Comparison of ENCODE assay signal across 13 cellular contexts in genomic region chr1:28143496-28144202, GRCh38. TPM values are rescaled to one million over a fixed set of nuclear protein-coding genes. Genes with fewer than 3 reads are reported as not detected.
DNase-seq lines count a peak whose midpoint lies in the region; ATAC-seq and TF ChIP-seq lines count a peak whose summit lies in the region.
"Had no signal": no experiment of that assay in that cellular context is flagged by ENCODE, and none has a peak within 500 bp of the region (broad histone marks: within the 10 kb centered on the region; RNA-seq: fewer than 3 reads in every experiment).

No MANE protein-coding gene starts in this region.

- H3K27ac Mint-ChIP-seq in stimulated activated naive CD8-positive, alpha-beta T cell treated with anti-CD3 and anti-CD28 coated beads, Interleukin-15, amount 100 ng/mL, for 72 hours, result peak overlapping the region; percentile 91 to 99
- peak overlapping the region; percentile 53 for H3K27ac Mint-ChIP-seq in memory B cell

- H3K9me3 ChIP-seq in OCI-LY7 (ENCODE audit: low read length) (no peaks in the 10 kb centered on the region), heart left ventricle (no peaks in the 10 kb centered on the region)
- H3K9me3 ChIP-seq: HAP-1 had no signal

- intact Hi-C loops in OCI-LY7 (cut with micrococcal nuclease; ENCODE audit: unreplicated experiment), result no loop called here
- intact Hi-C loops in heart left ventricle (cut with DNase I), result no loop called here

- H3K4me3 ChIP-seq in OCI-LY7 (ENCODE audit: low read depth, low read length, poor library complexity, severe bottlenecking) (no peak overlapping the region), heart left ventricle (no peak overlapping the region)
- H3K4me3 ChIP-seq: HAP-1 had no signal

- H3K36me3 Mint-ChIP-seq in memory B cell, result no peaks in the 10 kb centered on the region

- H3K4me1 Mint-ChIP-seq in stimulated activated naive CD8-positive, alpha-beta T cell treated with anti-CD3 and anti-CD28 coated beads, Interleukin-15, amount 100 ng/mL, for 72 hours, result peaks cover 23% of the 10 kb centered on the region
- H3K4me1 Mint-ChIP-seq in memory B cell, result peaks cover 29% of the 10 kb centered on the region

- TF ChIP-seq CTCF in OCI-LY7 (conservative IDR thresholded peaks at IDR 0.05; ENCODE audit: low read length) (no peak), omental fat pad (IDR thresholded peaks at IDR 0.05) (no peak), heart left ventricle (IDR thresholded peaks at IDR 0.05) (no peak)

- no peaks in the 10 kb centered on the region for H3K27me3 ChIP-seq in heart left ventricle

- ATAC-seq in stimulated activated naive CD8-positive, alpha-beta T cell treated with anti-CD3 and anti-CD28 coated beads, Interleukin-15, amount 100 ng/mL, for 72 hours, result no peak
- no peak for ATAC-seq in stimulated activated naive CD8-positive, alpha-beta T cell treated with anti-CD3 and anti-CD28 coated beads, Interleukin-15, Interleukin-2, amounts not matched to agents 100 U/mL and 50 U/mL, for 24 hours
- ATAC-seq in memory B cell (ENCODE audit: low read depth) (no peak), omental fat pad (ENCODE audit: low FRiP score) (no peak), heart left ventricle (no peak), GM18868 (IDR thresholded peaks at IDR 0.05; ENCODE audit: unreplicated experiment) (no peak)

- DNase-seq in stimulated activated naive CD8-positive, alpha-beta T cell treated with anti-CD3 and anti-CD28 coated beads, Interleukin-15, amount 100 ng/mL, for 72 hours, result no peak
- no peak for DNase-seq in stimulated activated naive CD8-positive, alpha-beta T cell treated with anti-CD3 and anti-CD28 coated beads, Interleukin-15, Interleukin-2, amounts not matched to agents 100 U/mL and 50 U/mL, for 24 hours
- DNase-seq in OCI-LY7 (ENCODE audit: low spot score) (no peak), memory B cell (ENCODE audit: low spot score in 2 of 2) (no peak), omental fat pad (ENCODE audit: low spot score) (no peak), heart left ventricle (no peak)
- DNase-seq: GF-D8; NCI-H1048; NCI-H146; NCI-H526 treated with DMSO at 0.1 percent for 48 hours; NK-92 treated with Interleukin-12 subunit alpha and Interleukin-12 subunit beta, amount 100 ng/mL, for 24 hours had no signal

- H3K4me1 ChIP-seq in OCI-LY7 (ENCODE audit: insufficient read depth, low read length, poor library complexity, severe bottlenecking) (peaks cover 58% of the 10 kb centered on the region), heart left ventricle (peaks cover 0 to 21% (median 0%) of the 10 kb centered on the region in 12 donors)
- H3K4me1 ChIP-seq: HAP-1 had no signal

- H3K4me2 ChIP-seq in OCI-LY7 (ENCODE audit: low read length), result no peak overlapping the region; the same call in 1 of the 2 replicates

- no peaks in the 10 kb centered on the region for H3K9me2 ChIP-seq in OCI-LY7 (ENCODE audit: insufficient read depth, low read length)

- no peaks in the 10 kb centered on the region for H4K20me1 ChIP-seq in OCI-LY7 (ENCODE audit: insufficient read depth, low read length)

- peaks cover 25% of the 10 kb centered on the region; the same call in 1 of the 2 replicates for H3K79me2 ChIP-seq in OCI-LY7 (ENCODE audit: insufficient read depth, low read depth, low read length)

- TF ChIP-seq POLR2A in heart left ventricle (IDR thresholded peaks at IDR 0.05), result no peak

- H3K36me3 ChIP-seq in OCI-LY7 (ENCODE audit: insufficient read depth, low read length) (peaks cover 4% of the 10 kb centered on the region; the same call in 1 of the 2 replicates), heart left ventricle (no peaks in the 10 kb centered on the region)
- H3K36me3 ChIP-seq: HAP-1 had no signal

- POLR2A ChIA-PET in OCI-LY7 (lab: Charles Lee), result interaction anchor here (0.8 to 7.7 kb wide), 5 partner anchors 9 to 55 kb away, joined by 3 to 65 read pairs (median 5); partner anchors contain the start of gene EYA3

- peak overlapping the region; percentile 15; the same call in 1 of the 2 replicates for H2AFZ ChIP-seq in OCI-LY7 (ENCODE audit: low read length)

- no TSS peak for BruUV-seq in OCI-LY7 (replicated peaks; lab: Mats Ljungman, UMichigan)

- peaks cover 41% of the 10 kb centered on the region for H3K27me3 Mint-ChIP-seq in stimulated activated naive CD8-positive, alpha-beta T cell treated with anti-CD3 and anti-CD28 coated beads, Interleukin-15, amount 100 ng/mL, for 72 hours
- H3K27me3 Mint-ChIP-seq in memory B cell, result no peaks in the 10 kb centered on the region

- 90 to 96% (median 92%) methylated on average over 2 to 4 of the region's 4 CpGs for WGBS in heart left ventricle, 4 donors

- no peaks in the 10 kb centered on the region for H3K9me3 Mint-ChIP-seq in stimulated activated naive CD8-positive, alpha-beta T cell treated with anti-CD3 and anti-CD28 coated beads, Interleukin-15, amount 100 ng/mL, for 72 hours
- no peaks in the 10 kb centered on the region for H3K9me3 Mint-ChIP-seq in memory B cell

- H3K4me3 Mint-ChIP-seq in stimulated activated naive CD8-positive, alpha-beta T cell treated with anti-CD3 and anti-CD28 coated beads, Interleukin-15, amount 100 ng/mL, for 72 hours, result peak overlapping the region in 1 of 2 donors; percentile 19
- H3K4me3 Mint-ChIP-seq in memory B cell, result no peak overlapping the region

- CTCF ChIA-PET in OCI-LY7 (lab: Charles Lee; ENCODE audit: unreplicated experiment), result interaction anchor here (1.0 kb wide), 1 partner anchor 8 kb away, joined by 3 read pairs; no protein-coding TSS in a partner anchor

- H3K27ac ChIP-seq in OCI-LY7 (ENCODE audit: low read depth, low read length, poor library complexity, severe bottlenecking) (peak overlapping the region; percentile 53), heart left ventricle (peak overlapping the region in 1 of 12 donors; percentile 8)

RNA-seq across cellular contexts. Expression of gene PTAFR, which starts 32.8 kb away (rescaled TPM):
- 6.1 and 8.0 TPM in 2 replicates for total RNA-seq in OCI-LY7 (2014; rRNA removed; shearing (Covaris generic))
- 24.5 and 32.8 TPM in 2 replicates for total RNA-seq in OCI-LY7 (2022)
- 10 to 100 TPM in 3 of 4 donors, 1 to 10 TPM in 1; 8.2 to 28.3 (median 19.0) TPM for total RNA-seq in omental fat pad
- 10 to 100 TPM in 2 of 9 donors, 1 to 10 TPM in 7; 1.5 to 23.5 (median 2.2) TPM for total RNA-seq in heart left ventricle
- 1 to 10 TPM in 1 of 2 donors, under 1 TPM in 1; 0.42 to 2.1 TPM for polyA plus RNA-seq in heart left ventricle

RNA-seq across cellular contexts. Expression of gene EYA3, which starts 55.2 kb away (rescaled TPM):
- 24.1 and 29.0 TPM in 2 replicates for total RNA-seq in OCI-LY7 (2014; rRNA removed; shearing (Covaris generic))
- 104 and 114 TPM in 2 replicates for total RNA-seq in OCI-LY7 (2022)
- total RNA-seq in omental fat pad, result 10 to 100 TPM in 3 of 4 donors, 1 to 10 TPM in 1; 7.5 to 19.6 (median 14.6) TPM
- 10 to 100 TPM; 13.3 to 23.3 (median 18.8) TPM for total RNA-seq in heart left ventricle
- 1 to 10 TPM; 5.8 to 8.2 TPM for polyA plus RNA-seq in heart left ventricle
